In genomic region chr22:25153961-25154685, GRCh38 we compare ENCODE assay signal across 9 cellular contexts. TPM values are rescaled to one million over a fixed set of nuclear protein-coding genes. Genes with fewer than 3 reads are reported as not detected.
DNase-seq lines count a peak whose midpoint lies in the region; ATAC-seq, FAIRE-seq and TF ChIP-seq lines count a peak whose summit lies in the region.
"Had no signal": no experiment of that assay in that cellular context is flagged by ENCODE, and none has a peak within 500 bp of the region (broad histone marks: within the 10 kb centered on the region; RNA-seq: fewer than 3 reads in every experiment).

No MANE protein-coding gene starts in this region.

- H3K9me3 ChIP-seq in HUES48 (ENCODE audit: control insufficient read depth, insufficient read depth, low read length) (no peaks in the 10 kb centered on the region), hepatocyte (ENCODE audit: low read depth) (no peaks in the 10 kb centered on the region), small intestine (ENCODE audit: control insufficient read depth, low read depth) (no peaks in the 10 kb centered on the region)
- H3K9me3 ChIP-seq in naive thymus-derived CD4-positive, alpha-beta T cell (ENCODE audit: control insufficient read depth in 2 of 3, low read length in 3 of 3): no peaks in the 10 kb centered on the region

- H3K9me2 ChIP-seq in hepatocyte (replicated peaks; ENCODE audit: insufficient read depth): no peaks in the 10 kb centered on the region

- H3K27ac Mint-ChIP-seq in brain: peak overlapping the region in 3 of 5 experiments; percentile 2 to 24 (median 18)
- H3K27ac Mint-ChIP-seq in naive thymus-derived CD4-positive, alpha-beta T cell: peak overlapping the region in 1 of 9 donors; percentile 67

- CTCF ChIA-PET in naive thymus-derived CD4-positive, alpha-beta T cell (lab: Charles Lee): no interaction called here

- intact Hi-C loops in naive thymus-derived CD4-positive, alpha-beta T cell (cut with micrococcal nuclease): no loop called here

- H3K4me3 ChIP-seq in HUES48 (ENCODE audit: low read depth, low read length) (no peak overlapping the region), hepatocyte (no peak overlapping the region), small intestine (ENCODE audit: low read depth in 1 of 2, low read length in 2 of 2) (no peak overlapping the region)
- H3K4me3 ChIP-seq in naive thymus-derived CD4-positive, alpha-beta T cell (ENCODE audit: low read length): no peak overlapping the region

- POLR2A ChIA-PET in naive thymus-derived CD4-positive, alpha-beta T cell (lab: Charles Lee): no interaction called here

- H3K9ac ChIP-seq in HUES48 (ENCODE audit: low read depth, low read length): no peak overlapping the region
- H3K9ac ChIP-seq: parathyroid adenoma had no signal

- H3K36me3 ChIP-seq in HUES48 (ENCODE audit: control insufficient read depth, insufficient read depth, low read length): no peaks in the 10 kb centered on the region
- H3K36me3 ChIP-seq in hepatocyte (replicated peaks; ENCODE audit: insufficient read depth, low read depth): no peaks in the 10 kb centered on the region
- H3K36me3 ChIP-seq in small intestine (ENCODE audit: control insufficient read depth in 2 of 2, insufficient read depth in 2 of 2, low read length in 2 of 2): no peaks in the 10 kb centered on the region
- H3K36me3 ChIP-seq in naive thymus-derived CD4-positive, alpha-beta T cell (ENCODE audit: control insufficient read depth in 2 of 3, insufficient read depth in 3 of 3, low read length in 3 of 3): no peaks in the 10 kb centered on the region

- DNase-seq in hepatocyte (ENCODE audit: low spot score): peak; percentile 60
- DNase-seq in small intestine: peak; percentile 61
- no peak for DNase-seq in naive thymus-derived CD4-positive, alpha-beta T cell
- DNase-seq in NOMO-1 (lab: John Stamatoyannopoulos, UW; ENCODE audit: unreplicated experiment in 2 of 2): no peak
- no peak for DNase-seq in NCI-H345 treated with DMSO at 0.1 percent for 48 hours (lab: John Stamatoyannopoulos, UW; ENCODE audit: unreplicated experiment)
- no peak for DNase-seq in hippocampal formation (lab: John Stamatoyannopoulos, UW)

- 67% methylated on average over 8 of the region's 8 CpGs for WGBS in hepatocyte (ENCODE audit: low lambda C conversion rate, missing lambda C conversion rate)
- WGBS in small intestine, 3 donors: 62 to 71% (median 67%) methylated on average over 8 of the region's 8 CpGs

- ATAC-seq in naive thymus-derived CD4-positive, alpha-beta T cell: no peak

- H3K36me3 Mint-ChIP-seq in brain: no peaks in the 10 kb centered on the region
- peaks cover 0 to 4% (median 0%) of the 10 kb centered on the region in 5 donors for H3K36me3 Mint-ChIP-seq in naive thymus-derived CD4-positive, alpha-beta T cell

- H3K27me3 ChIP-seq in HUES48 (ENCODE audit: control insufficient read depth, insufficient read depth, low read length) (no peaks in the 10 kb centered on the region), hepatocyte (no peaks in the 10 kb centered on the region), small intestine (ENCODE audit: control insufficient read depth in 2 of 2, insufficient read depth in 2 of 2, low read length in 2 of 2) (no peaks in the 10 kb centered on the region)
- no peaks in the 10 kb centered on the region for H3K27me3 ChIP-seq in naive thymus-derived CD4-positive, alpha-beta T cell (ENCODE audit: control insufficient read depth in 2 of 2, insufficient read depth in 2 of 2, low read length in 2 of 2)

- H3K9me3 Mint-ChIP-seq in brain: no peaks in the 10 kb centered on the region
- H3K9me3 Mint-ChIP-seq in naive thymus-derived CD4-positive, alpha-beta T cell: no peaks in the 10 kb centered on the region

- TF ChIP-seq CTCF in brain (conservative IDR thresholded peaks at IDR 0.05) (no peak), hepatocyte (IDR thresholded peaks at IDR 0.05; ENCODE audit: poor library complexity) (no peak)

- H4K20me1 ChIP-seq in hepatocyte (ENCODE audit: insufficient read depth, poor library complexity, severe bottlenecking): no peaks in the 10 kb centered on the region

- no peak overlapping the region for H2AFZ ChIP-seq in hepatocyte
- H2AFZ ChIP-seq: parathyroid adenoma had no signal

- no peak overlapping the region for H3K4me2 ChIP-seq in hepatocyte

- H3K79me2 ChIP-seq in hepatocyte: peaks cover 24% of the 10 kb centered on the region
- H3K79me2 ChIP-seq: parathyroid adenoma had no signal

- peaks cover 39% of the 10 kb centered on the region for H3K4me1 Mint-ChIP-seq in brain
- peaks cover 0 to 3% (median 0%) of the 10 kb centered on the region in 7 donors for H3K4me1 Mint-ChIP-seq in naive thymus-derived CD4-positive, alpha-beta T cell

- no peak for FAIRE-seq in small intestine (lab: Jason Lieb, UNC)

- H3K27me3 Mint-ChIP-seq in brain: no peaks in the 10 kb centered on the region
- H3K27me3 Mint-ChIP-seq in naive thymus-derived CD4-positive, alpha-beta T cell: no peaks in the 10 kb centered on the region

- H3K4me1 ChIP-seq in HUES48 (ENCODE audit: control insufficient read depth, insufficient read depth, low read length) (peaks cover 4% of the 10 kb centered on the region; the same call in 1 of the 2 replicates), hepatocyte (ENCODE audit: insufficient read depth) (peaks cover 9% of the 10 kb centered on the region), small intestine (ENCODE audit: control insufficient read depth in 2 of 2, insufficient read depth in 1 of 2, low read depth in 1 of 2, low read length in 1 of 2) (no peaks in the 10 kb centered on the region)
- no peaks in the 10 kb centered on the region for H3K4me1 ChIP-seq in naive thymus-derived CD4-positive, alpha-beta T cell (ENCODE audit: control insufficient read depth in 2 of 2, insufficient read depth in 2 of 2, low read length in 2 of 2)
- H3K4me1 ChIP-seq: parathyroid adenoma had no signal

- H3K27ac ChIP-seq in HUES48 (ENCODE audit: low read depth, low read length) (peak overlapping the region; percentile 58), hepatocyte (peak overlapping the region; percentile 50), small intestine (ENCODE audit: low read depth in 1 of 2, low read length in 1 of 2) (peak overlapping the region in 1 of 2 donors; percentile 2)
- no peak overlapping the region for H3K27ac ChIP-seq in naive thymus-derived CD4-positive, alpha-beta T cell (ENCODE audit: low read depth, low read length)
- H3K27ac ChIP-seq: parathyroid adenoma had no signal

- no peak overlapping the region for H3K4me3 Mint-ChIP-seq in brain
- H3K4me3 Mint-ChIP-seq in naive thymus-derived CD4-positive, alpha-beta T cell: no peak overlapping the region

RNA-seq across cellular contexts. Expression of gene CRYBB3, which starts 45.5 kb away (rescaled TPM):
- polyA plus RNA-seq in brain (ENCODE audit: insufficient read depth, low read depth, low replicate concordance): not detected
- not detected in 2 replicates for total RNA-seq in hepatocyte
- polyA plus RNA-seq in hepatocyte: not detected in 2 replicates
- polyA plus RNA-seq in small intestine: 1 to 10 TPM in 2 of 3 donors, under 1 TPM in 1; 0.91 to 6.5 (median 2.7) TPM
- total RNA-seq in naive thymus-derived CD4-positive, alpha-beta T cell: not detected
- polyA plus RNA-seq in naive thymus-derived CD4-positive, alpha-beta T cell: not detected

Comparison
In these comparisons a context has a peak if more than half of its experiments do, and no peak if none do; other contexts are left out.
1. DNase-seq: peak in hepatocyte (single experiment) and small intestine (single experiment); none in naive thymus-derived CD4-positive, alpha-beta T cell (0 of 9), NOMO-1 (0 of 2), NCI-H345 treated with DMSO at 0.1 percent for 48 hours (single experiment) and hippocampal formation (0 of 2).